Comparison of ENCODE assay signal across 1 cellular context in the genomic region with DNA sequence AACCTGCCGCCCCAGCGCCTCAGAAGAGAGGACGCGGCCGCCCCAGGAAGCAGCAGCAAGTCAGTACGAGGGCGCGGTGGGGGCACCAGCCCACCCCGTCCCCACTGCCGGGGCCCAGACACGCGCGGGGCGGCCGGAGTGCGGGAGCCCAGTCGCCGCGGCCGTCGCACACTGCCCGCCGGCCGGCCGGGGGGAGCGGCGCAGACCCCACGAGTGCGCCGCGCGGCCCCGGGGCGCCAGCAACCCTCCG.
TF ChIP-seq lines count a peak whose summit lies in the region.

No MANE protein-coding gene starts in this region.

TF ChIP-seq in GM12878, 131 proteins besides CTCF, POLR2A, EP300 and RAD21 (continued from another document):
- TF ChIP-seq MLLT1 (IDR thresholded peaks at IDR 0.05), result no peak
- no peak for TF ChIP-seq EGR1 (IDR thresholded peaks at IDR 0.05; ENCODE audit: borderline replicate concordance in 1 of 2, low read depth in 2 of 2, low read length in 2 of 2)
- no peak for TF ChIP-seq ASH2L (IDR thresholded peaks at IDR 0.05; ENCODE audit: borderline replicate concordance, low read depth)
- no peak for TF ChIP-seq ZNF384 (IDR thresholded peaks at IDR 0.05; ENCODE audit: borderline replicate concordance, low read depth, low read length)
- no peak for TF ChIP-seq SREBF2 (IDR thresholded peaks at IDR 0.05; ENCODE audit: low read length)
- no peak for TF ChIP-seq ATF3 (IDR thresholded peaks at IDR 0.05; ENCODE audit: borderline replicate concordance, extremely low read depth, low read depth, low read length)
- no peak for TF ChIP-seq NRF1 (conservative IDR thresholded peaks at IDR 0.05; ENCODE audit: low read depth, low read length)
TF ChIP-seq in GM12878: peak in this region for 0.
